8 cellular contexts compared by ENCODE assay signal in genomic region chr6:42783177-42783875, GRCh38. TPM values are rescaled to one million over a fixed set of nuclear protein-coding genes. Genes with fewer than 3 reads are reported as not detected.
DNase-seq lines count a peak whose midpoint lies in the region; ATAC-seq and TF ChIP-seq lines count a peak whose summit lies in the region.

No MANE protein-coding gene starts in this region.

- TF ChIP-seq EP300 in suprapubic skin (IDR thresholded peaks at IDR 0.05): no peak

- H3K27me3 ChIP-seq in A673 (replicated peaks; ENCODE audit: insufficient read depth, low read depth, low read length, poor library complexity): no peaks in the 10 kb centered on the region
- H3K27me3 ChIP-seq in HUES64 (ENCODE audit: insufficient read depth, low read length): no peaks in the 10 kb centered on the region
- H3K27me3 ChIP-seq in suprapubic skin: no peaks in the 10 kb centered on the region

- POLR2A ChIA-PET in A673 (lab: Charles Lee; ENCODE audit: low non-redundant PET): interaction anchor here (0.7 to 2.3 kb wide), 2 partner anchors 37 to 79 kb away, joined by 3 to 40 read pairs; partner anchors contain the start of gene TBCC

- ATAC-seq in GM18520 (IDR thresholded peaks at IDR 0.05; ENCODE audit: unreplicated experiment): peak; percentile 34

- no peaks in the 10 kb centered on the region for H3K9me3 ChIP-seq in A673 (ENCODE audit: low read depth, low read length, poor library complexity, severe bottlenecking)
- no peaks in the 10 kb centered on the region for H3K9me3 ChIP-seq in HUES64 (ENCODE audit: insufficient read depth, low read depth, low read length)
- H3K9me3 ChIP-seq in suprapubic skin: no peaks in the 10 kb centered on the region

- peak in 1 of 2 donors; percentile 43 for TF ChIP-seq POLR2A in suprapubic skin (IDR thresholded peaks at IDR 0.05)

- peak; percentile 84 for DNase-seq in A673 (ENCODE audit: low spot score)
- DNase-seq in SHP77 (lab: John Stamatoyannopoulos, UW): peak; percentile 36 to 53
- peak; percentile 68 for DNase-seq in activated gamma-delta T cell treated with anti-CD3 and anti-CD28 coated beads, Interleukin-2, amount 50 U/mL, for 16 hours (ENCODE audit: low read depth)
- DNase-seq in germinal center (ENCODE audit: low spot score): peak; percentile 67
- DNase-seq in nucleus accumbens (lab: John Stamatoyannopoulos, UW): peak in 51 of 56 donors; percentile 21 to 90 (median 70)
- peak; percentile 86 to 92 for DNase-seq in suprapubic skin (ENCODE audit: low spot score in 2 of 2)

- peak overlapping the region; percentile 98 for H3K27ac ChIP-seq in A673 (ENCODE audit: low read depth, low read length, poor library complexity, severe bottlenecking)
- peak overlapping the region; percentile 100 for H3K27ac ChIP-seq in HUES64 (ENCODE audit: low read depth, low read length)
- H3K27ac ChIP-seq in suprapubic skin: peak overlapping the region; percentile 100

- peaks cover under 1% of the 10 kb centered on the region for H3K36me3 ChIP-seq in A673 (ENCODE audit: insufficient read depth, low read length, poor library complexity, severe bottlenecking)
- H3K36me3 ChIP-seq in HUES64 (ENCODE audit: insufficient read depth, low read length): no peaks in the 10 kb centered on the region
- H3K36me3 ChIP-seq in suprapubic skin: no peaks in the 10 kb centered on the region

- BruUV-seq in A673 (replicated peaks; lab: Mats Ljungman, UMichigan): no TSS peak

- under 1% methylated on average over 70 of the region's 79 CpGs for WGBS in HUES64
- 2% methylated on average over 19 of the region's 79 CpGs for WGBS in suprapubic skin

- H3K4me3 ChIP-seq in A673 (ENCODE audit: low read depth, low read length, poor library complexity, severe bottlenecking): peak overlapping the region; percentile 75
- H3K4me3 ChIP-seq in HUES64 (ENCODE audit: low read length): peak overlapping the region; percentile 80
- peak overlapping the region; percentile 97 for H3K4me3 ChIP-seq in suprapubic skin

- TF ChIP-seq CTCF in A673 (conservative IDR thresholded peaks at IDR 0.05; ENCODE audit: low read depth, low read length) (no peak), suprapubic skin (IDR thresholded peaks at IDR 0.05) (no peak)

- CTCF ChIA-PET in A673 (lab: Charles Lee): interaction anchor here (0.6 kb wide), 1 partner anchor 862 kb away, joined by 4 read pairs; the partner anchor contains the start of gene MED20

- H3K4me1 ChIP-seq in A673 (ENCODE audit: insufficient read depth, low read length, poor library complexity, severe bottlenecking): peaks cover 29% of the 10 kb centered on the region
- peaks cover 34% of the 10 kb centered on the region for H3K4me1 ChIP-seq in HUES64 (ENCODE audit: insufficient read depth, low read length)
- peaks cover 55% of the 10 kb centered on the region for H3K4me1 ChIP-seq in suprapubic skin

- intact Hi-C loops in A673 (cut with micrococcal nuclease; ENCODE audit: unreplicated experiment): no loop called here

- H3K9ac ChIP-seq in HUES64 (ENCODE audit: low read depth, low read length): peak overlapping the region; percentile 100

RNA-seq across cellular contexts. Expression of gene BICRAL, which starts 1.5 kb away (rescaled TPM):
- total RNA-seq in A673 (2021) (6.9 and 7.9 TPM in 2 replicates), suprapubic skin (10 to 100 TPM; 20.7 to 28.2 (median 25.4) TPM)
- 7.2 TPM for polyA plus RNA-seq in HUES64 (2013, experiment 1 of 2)
- 7.7 TPM for polyA plus RNA-seq in HUES64 (2013, experiment 2 of 2)

RNA-seq across cellular contexts. Expression of gene TBCC, which starts 37.4 kb away (rescaled TPM):
- 29.4 and 31.3 TPM in 2 replicates for total RNA-seq in A673 (2021)
- 26.3 TPM for polyA plus RNA-seq in HUES64 (2013, experiment 1 of 2)
- polyA plus RNA-seq in HUES64 (2013, experiment 2 of 2): 25.5 TPM
- 10 to 100 TPM; 25.6 to 51.9 (median 30.2) TPM for total RNA-seq in suprapubic skin

Comparison
In these comparisons a context has a peak if more than half of its experiments do, and no peak if none do; other contexts are left out.
1. Peak in every context shown above with its lines: DNase-seq, ATAC-seq, H3K4me3 ChIP-seq and H3K27ac ChIP-seq.